11 cellular contexts compared by ENCODE assay signal in the genomic region with DNA sequence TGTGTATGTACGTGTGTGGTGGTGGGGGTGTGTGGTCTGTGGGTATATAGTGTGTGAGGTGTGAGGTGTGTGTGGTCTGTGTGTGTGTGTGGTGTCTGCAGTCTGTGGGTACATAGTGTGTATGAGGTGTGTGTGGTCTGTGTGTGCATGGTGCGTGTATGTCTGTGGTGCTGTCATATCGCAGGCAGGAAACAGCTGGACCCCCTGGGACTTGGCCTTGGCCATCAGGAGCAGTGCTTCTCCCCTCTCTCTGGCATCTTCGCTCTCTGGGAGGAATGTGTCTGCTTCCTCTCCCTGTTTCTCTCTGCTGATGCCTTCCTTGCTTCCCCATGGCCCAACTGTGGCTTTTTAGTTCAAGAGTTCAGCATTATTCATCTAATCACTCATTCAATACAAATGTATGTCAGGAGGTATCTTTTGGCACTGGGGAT.
A peak's percentile ranks its signal among the peaks of the same experiment; 100 is the strongest.
DNase-seq lines count a peak whose midpoint lies in the region; ATAC-seq and TF ChIP-seq lines count a peak whose summit lies in the region.
"Had no signal": no experiment of that assay in that cellular context is flagged by ENCODE, and none has a peak within 500 bp of the region (broad histone marks: within the 10 kb centered on the region; RNA-seq: fewer than 3 reads in every experiment).

No MANE protein-coding gene starts in this region.

- intact Hi-C loops in PC-9 (cut with micrococcal nuclease; ENCODE audit: unreplicated experiment), result no loop called here

- no peak overlapping the region for H3K4me3 Mint-ChIP-seq in activated CD8-positive, alpha-beta memory T cell treated with anti-CD3 and anti-CD28 coated beads, Interleukin-2, amount 10 ng/mL, durations not matched to agents 7 days and 5 days

- H3K9me3 ChIP-seq in PC-9 (ENCODE audit: insufficient read depth, low read depth) (no peaks in the 10 kb centered on the region), smooth muscle cell (replicated peaks; ENCODE audit: low read depth) (no peaks in the 10 kb centered on the region)

- CTCF ChIA-PET in activated CD8-positive, alpha-beta memory T cell treated with anti-CD3 and anti-CD28 coated beads, Interleukin-2, amount 10 ng/mL, durations not matched to agents 7 days and 5 days (lab: Charles Lee), result no interaction called here
- CTCF ChIA-PET in PC-9 (lab: Charles Lee), result no interaction called here

- H3K79me2 ChIP-seq in PC-9 (ENCODE audit: low read depth), result no peaks in the 10 kb centered on the region
- H3K79me2 ChIP-seq in smooth muscle cell (ENCODE audit: low read depth), result no peaks in the 10 kb centered on the region

- H4K20me1 ChIP-seq in PC-9 (ENCODE audit: insufficient read depth), result no peaks in the 10 kb centered on the region
- no peaks in the 10 kb centered on the region for H4K20me1 ChIP-seq in smooth muscle cell (ENCODE audit: low read depth)

- H3K36me3 ChIP-seq in PC-9 (ENCODE audit: low read depth) (no peaks in the 10 kb centered on the region), smooth muscle cell (ENCODE audit: low read depth) (no peaks in the 10 kb centered on the region)

- H3K27me3 Mint-ChIP-seq in activated CD8-positive, alpha-beta memory T cell treated with anti-CD3 and anti-CD28 coated beads, Interleukin-2, amount 10 ng/mL, durations not matched to agents 7 days and 5 days, result peaks cover 18% of the 10 kb centered on the region

- H3K27me3 ChIP-seq in PC-9 (ENCODE audit: insufficient read depth, low read depth) (no peaks in the 10 kb centered on the region), smooth muscle cell (ENCODE audit: low read depth) (peaks cover 11% of the 10 kb centered on the region)

- peak overlapping the region; percentile 57 for H3K27ac ChIP-seq in PC-9
- H3K27ac ChIP-seq in smooth muscle cell (ENCODE audit: low read depth), result peak overlapping the region; percentile 69

- H3K4me1 Mint-ChIP-seq in activated CD8-positive, alpha-beta memory T cell treated with anti-CD3 and anti-CD28 coated beads, Interleukin-2, amount 10 ng/mL, durations not matched to agents 7 days and 5 days, result no peaks in the 10 kb centered on the region

- H2AFZ ChIP-seq in PC-9 (no peak overlapping the region), smooth muscle cell (ENCODE audit: low read depth) (no peak overlapping the region)

- WGBS in smooth muscle cell (ENCODE audit: low lambda C conversion rate), result 77% methylated on average over 4 of the region's 4 CpGs

- TF ChIP-seq CTCF in PC-9 (conservative IDR thresholded peaks at IDR 0.05) (no peak), epithelial cell of proximal tubule (conservative IDR thresholded peaks at IDR 0.05; ENCODE audit: low read depth, low read length) (no peak), smooth muscle cell (IDR thresholded peaks at IDR 0.05; ENCODE audit: borderline replicate concordance, insufficient read depth, poor library complexity, severe bottlenecking) (no peak)

- no peaks in the 10 kb centered on the region for H3K36me3 Mint-ChIP-seq in activated CD8-positive, alpha-beta memory T cell treated with anti-CD3 and anti-CD28 coated beads, Interleukin-2, amount 10 ng/mL, durations not matched to agents 7 days and 5 days

- no peaks in the 10 kb centered on the region for H3K9me3 Mint-ChIP-seq in activated CD8-positive, alpha-beta memory T cell treated with anti-CD3 and anti-CD28 coated beads, Interleukin-2, amount 10 ng/mL, durations not matched to agents 7 days and 5 days (ENCODE audit: low read depth)

- POLR2A ChIA-PET in PC-9 (lab: Charles Lee; ENCODE audit: unreplicated experiment), result no interaction called here

- H3K4me2 ChIP-seq in PC-9 (peak overlapping the region; percentile 33), smooth muscle cell (no peak overlapping the region)

- H3K4me1 ChIP-seq in PC-9 (replicated peaks; ENCODE audit: insufficient read depth) (peaks cover 14% of the 10 kb centered on the region), smooth muscle cell (ENCODE audit: low read depth) (peaks cover 5% of the 10 kb centered on the region)

- no peaks in the 10 kb centered on the region for H3K9me2 ChIP-seq in PC-9 (ENCODE audit: insufficient read depth)

- peaks cover 6% of the 10 kb centered on the region; the same call in 1 of the 2 replicates for H3F3A ChIP-seq in PC-9 (ENCODE audit: insufficient read depth, low read depth)
- no peaks in the 10 kb centered on the region for H3F3A ChIP-seq in smooth muscle cell (ENCODE audit: low read depth)

- H3K4me3 ChIP-seq in PC-9, result no peak overlapping the region
- H3K4me3 ChIP-seq in epithelial cell of proximal tubule (ENCODE audit: low read depth, low read length), result no peak overlapping the region
- H3K4me3 ChIP-seq in smooth muscle cell, result no peak overlapping the region

- H3K9ac ChIP-seq in smooth muscle cell (ENCODE audit: low read depth), result peak overlapping the region; percentile 31

- TSS peak; percentile 52 for BruUV-seq in PC-9 (replicated peaks; lab: Mats Ljungman, UMichigan)

- ATAC-seq in activated CD8-positive, alpha-beta memory T cell treated with anti-CD3 and anti-CD28 coated beads, Interleukin-2, amount 10 ng/mL, durations not matched to agents 7 days and 5 days, result peak; percentile 49
- ATAC-seq in HG03025 (IDR thresholded peaks at IDR 0.05; ENCODE audit: low FRiP score, unreplicated experiment) (no peak), GM18519 (IDR thresholded peaks at IDR 0.05; ENCODE audit: low FRiP score, unreplicated experiment) (no peak)

- H3K27ac Mint-ChIP-seq in activated CD8-positive, alpha-beta memory T cell treated with anti-CD3 and anti-CD28 coated beads, Interleukin-2, amount 10 ng/mL, durations not matched to agents 7 days and 5 days, result no peak overlapping the region

- DNase-seq in activated CD8-positive, alpha-beta memory T cell treated with anti-CD3 and anti-CD28 coated beads, Interleukin-2, amount 10 ng/mL, durations not matched to agents 7 days and 5 days, result no peak
- DNase-seq in activated CD8-positive, alpha-beta memory T cell treated with anti-CD3 and anti-CD28 coated beads, Interleukin-2, amount 50 U/mL, for 4 hours, result no peak
- peak; percentile 23 to 62 for DNase-seq in PC-9
- DNase-seq in epithelial cell of proximal tubule (ENCODE audit: low read depth), result peak; percentile 18
- DNase-seq in smooth muscle cell (lab: John Stamatoyannopoulos, UW; ENCODE audit: unreplicated experiment), result no peak
- no peak for DNase-seq in NCI-H2029 (lab: John Stamatoyannopoulos, UW)
- DNase-seq: aorta; kidney; stimulated activated CD4-positive, alpha-beta T cell treated with anti-CD3 and anti-CD28 coated beads, Interleukin-2, amount 100 ng/mL, for 48 hours had no signal

Comparison
In these comparisons a context has a peak if more than half of its experiments do, and no peak if none do; other contexts are left out.
1. DNase-seq: peak in PC-9 (2 of 2) and epithelial cell of proximal tubule (single experiment); none in activated CD8-positive, alpha-beta memory T cell treated with anti-CD3 and anti-CD28 coated beads, Interleukin-2, amount 10 ng/mL, durations not matched to agents 7 days and 5 days (single experiment), activated CD8-positive, alpha-beta memory T cell treated with anti-CD3 and anti-CD28 coated beads, Interleukin-2, amount 50 U/mL, for 4 hours (single experiment), smooth muscle cell (single experiment) and NCI-H2029 (single experiment).